ENCODE assay signal across 14 cellular contexts in the genomic region with DNA sequence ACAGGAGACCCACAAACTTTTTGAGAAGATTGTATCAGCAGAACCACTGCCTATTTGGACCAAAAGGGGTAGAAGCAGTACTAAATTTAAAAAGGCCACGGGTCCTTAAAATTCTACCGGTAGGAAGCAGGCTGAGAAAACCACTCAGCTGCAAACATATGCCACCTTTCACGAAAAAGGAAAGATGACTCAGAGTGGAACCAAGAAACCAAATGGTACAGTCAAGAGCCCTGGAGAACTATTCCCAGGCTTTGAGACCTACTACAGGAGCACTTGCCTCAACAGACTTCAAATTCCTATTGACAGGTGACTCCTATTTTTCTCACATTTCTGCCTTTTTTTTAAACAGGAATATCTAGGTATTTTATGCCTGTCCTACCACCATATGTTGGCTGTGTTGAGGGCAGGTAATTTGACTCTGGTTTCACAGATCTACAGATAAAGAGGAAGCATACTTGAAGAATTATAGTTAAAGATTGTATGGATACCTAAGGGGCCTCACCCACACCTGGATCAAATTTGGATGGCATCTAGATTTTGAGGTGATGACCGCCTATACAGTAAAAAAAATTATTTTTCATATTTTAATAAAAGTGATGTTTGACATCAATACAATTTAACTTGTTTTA. TPM values are rescaled to one million over a fixed set of nuclear protein-coding genes. Genes with fewer than 3 reads are reported as not detected.
A peak's percentile ranks its signal among the peaks of the same experiment; 100 is the strongest.
DNase-seq lines count a peak whose midpoint lies in the region; ATAC-seq and TF ChIP-seq lines count a peak whose summit lies in the region.
"Had no signal": no experiment of that assay in that cellular context is flagged by ENCODE, and none has a peak within 500 bp of the region (broad histone marks: within the 10 kb centered on the region; RNA-seq: fewer than 3 reads in every experiment).

No MANE protein-coding gene starts in this region.

- H3K4me1 ChIP-seq in lower lobe of right lung = peaks cover 7% of the 10 kb centered on the region
- H3K4me1 ChIP-seq in heart right ventricle = peaks cover 9 to 97% (median 50%) of the 10 kb centered on the region in 9 donors

- CTCF ChIA-PET in activated CD8-positive, alpha-beta memory T cell treated with anti-CD3 and anti-CD28 coated beads, Interleukin-2, amount 10 ng/mL, durations not matched to agents 7 days and 5 days (lab: Charles Lee) = interaction anchor here (0.8 kb wide), 1 partner anchor 9 kb away, joined by 3 read pairs; no protein-coding TSS in a partner anchor

- H3K27me3 Mint-ChIP-seq in activated CD8-positive, alpha-beta memory T cell treated with anti-CD3 and anti-CD28 coated beads, Interleukin-2, amount 10 ng/mL, durations not matched to agents 7 days and 5 days = peaks cover under 1% of the 10 kb centered on the region
- no peaks in the 10 kb centered on the region for H3K27me3 Mint-ChIP-seq in stimulated activated naive B cell treated with anti-CD40 and anti-IgM and Interleukin-4, amounts not matched to agents 10 μg/mL and 1 μg/mL and 100 μg/mL, for 72 hours

- TF ChIP-seq CTCF in lower lobe of right lung (IDR thresholded peaks at IDR 0.05) (no peak), heart right ventricle (IDR thresholded peaks at IDR 0.05) (no peak), WERI-Rb-1 (IDR thresholded peaks at IDR 0.05; ENCODE audit: low read depth, low read length) (no peak)

- H3K9me3 Mint-ChIP-seq in activated CD8-positive, alpha-beta memory T cell treated with anti-CD3 and anti-CD28 coated beads, Interleukin-2, amount 10 ng/mL, durations not matched to agents 7 days and 5 days (ENCODE audit: low read depth) = no peaks in the 10 kb centered on the region
- no peaks in the 10 kb centered on the region for H3K9me3 Mint-ChIP-seq in stimulated activated naive B cell treated with anti-CD40 and anti-IgM and Interleukin-4, amounts not matched to agents 10 μg/mL and 1 μg/mL and 100 μg/mL, for 72 hours

- WGBS in heart right ventricle, 2 donors = 85 to 89% methylated on average over 4 of the region's 4 CpGs

- no peaks in the 10 kb centered on the region for H3K36me3 ChIP-seq in lower lobe of right lung
- H3K36me3 ChIP-seq in heart right ventricle = no peaks in the 10 kb centered on the region
- no peaks in the 10 kb centered on the region for H3K36me3 ChIP-seq in WERI-Rb-1
- H3K36me3 ChIP-seq: transverse colon had no signal

- H3K4me1 Mint-ChIP-seq in activated CD8-positive, alpha-beta memory T cell treated with anti-CD3 and anti-CD28 coated beads, Interleukin-2, amount 10 ng/mL, durations not matched to agents 7 days and 5 days = peaks cover 35% of the 10 kb centered on the region
- H3K4me1 Mint-ChIP-seq in stimulated activated naive B cell treated with anti-CD40 and anti-IgM and Interleukin-4, amounts not matched to agents 10 μg/mL and 1 μg/mL and 100 μg/mL, for 72 hours = peaks cover 22 to 46% of the 10 kb centered on the region in 2 donors

- H3K27ac Mint-ChIP-seq in activated CD8-positive, alpha-beta memory T cell treated with anti-CD3 and anti-CD28 coated beads, Interleukin-2, amount 10 ng/mL, durations not matched to agents 7 days and 5 days = peak overlapping the region; percentile 8
- no peak overlapping the region for H3K27ac Mint-ChIP-seq in stimulated activated naive B cell treated with anti-CD40 and anti-IgM and Interleukin-4, amounts not matched to agents 10 μg/mL and 1 μg/mL and 100 μg/mL, for 72 hours

- no peak overlapping the region for H3K4me3 Mint-ChIP-seq in activated CD8-positive, alpha-beta memory T cell treated with anti-CD3 and anti-CD28 coated beads, Interleukin-2, amount 10 ng/mL, durations not matched to agents 7 days and 5 days
- H3K4me3 Mint-ChIP-seq in stimulated activated naive B cell treated with anti-CD40 and anti-IgM and Interleukin-4, amounts not matched to agents 10 μg/mL and 1 μg/mL and 100 μg/mL, for 72 hours = no peak overlapping the region
- H3K4me3 Mint-ChIP-seq: neural crest cell had no signal

- no peaks in the 10 kb centered on the region for H3K36me3 Mint-ChIP-seq in activated CD8-positive, alpha-beta memory T cell treated with anti-CD3 and anti-CD28 coated beads, Interleukin-2, amount 10 ng/mL, durations not matched to agents 7 days and 5 days
- peaks cover 4 to 8% of the 10 kb centered on the region in 2 donors for H3K36me3 Mint-ChIP-seq in stimulated activated naive B cell treated with anti-CD40 and anti-IgM and Interleukin-4, amounts not matched to agents 10 μg/mL and 1 μg/mL and 100 μg/mL, for 72 hours

- no peak for DNase-seq in activated CD8-positive, alpha-beta memory T cell treated with anti-CD3 and anti-CD28 coated beads, Interleukin-2, amount 10 ng/mL, durations not matched to agents 7 days and 5 days
- DNase-seq in activated CD8-positive, alpha-beta memory T cell treated with anti-CD3 and anti-CD28 coated beads, Interleukin-2, amount 50 U/mL, for 48 hours = no peak
- no peak for DNase-seq in stimulated activated naive B cell treated with anti-CD40 and anti-IgM and Interleukin-4, amounts not matched to agents 10 μg/mL and 1 μg/mL and 100 μg/mL, for 72 hours
- DNase-seq in lower lobe of right lung (no peak), heart right ventricle (no peak), WERI-Rb-1 (no peak)
- DNase-seq: DND-41; erythroblast; NCI-H2029; stimulated activated CD4-positive, alpha-beta T cell treated with anti-CD3 and anti-CD28 coated beads, Interleukin-4, amount 100 ng/mL, for 24 hours; transverse colon had no signal

- no peak overlapping the region for H3K4me3 ChIP-seq in lower lobe of right lung
- H3K4me3 ChIP-seq in heart right ventricle = no peak overlapping the region
- no peak overlapping the region for H3K4me3 ChIP-seq in WERI-Rb-1 (ENCODE audit: low read depth, low read length)
- H3K4me3 ChIP-seq: transverse colon had no signal

- intact Hi-C loops in lower lobe of right lung (cut with DNase I) = no loop called here
- intact Hi-C loops in heart right ventricle (cut with DNase I) = no loop called here

- H3K9me3 ChIP-seq in lower lobe of right lung = no peaks in the 10 kb centered on the region
- no peaks in the 10 kb centered on the region for H3K9me3 ChIP-seq in heart right ventricle
- no peaks in the 10 kb centered on the region for H3K9me3 ChIP-seq in WERI-Rb-1 (ENCODE audit: severe bottlenecking)
- H3K9me3 ChIP-seq: transverse colon had no signal

- no peak overlapping the region for H3K27ac ChIP-seq in lower lobe of right lung
- no peak overlapping the region for H3K27ac ChIP-seq in heart right ventricle
- no peak overlapping the region for H3K27ac ChIP-seq in WERI-Rb-1
- H3K27ac ChIP-seq: transverse colon had no signal

- ATAC-seq in activated CD8-positive, alpha-beta memory T cell treated with anti-CD3 and anti-CD28 coated beads, Interleukin-2, amount 10 ng/mL, durations not matched to agents 7 days and 5 days = peak; percentile 62
- ATAC-seq in HG02678 (IDR thresholded peaks at IDR 0.05; ENCODE audit: unreplicated experiment) (peak; percentile 59), HG03520 (IDR thresholded peaks at IDR 0.05; ENCODE audit: unreplicated experiment) (peak; percentile 42), lower lobe of right lung (no peak), heart right ventricle (no peak)
- peak; percentile 45 to 72 for ATAC-seq in stimulated activated naive B cell treated with anti-CD40 and anti-IgM and Interleukin-4, amounts not matched to agents 10 μg/mL and 1 μg/mL and 100 μg/mL, for 72 hours (replicated peaks)

- no peaks in the 10 kb centered on the region for H3K27me3 ChIP-seq in lower lobe of right lung (ENCODE audit: low read depth)
- no peaks in the 10 kb centered on the region for H3K27me3 ChIP-seq in heart right ventricle
- no peaks in the 10 kb centered on the region for H3K27me3 ChIP-seq in WERI-Rb-1 (ENCODE audit: insufficient read depth, low read depth, severe bottlenecking)
- H3K27me3 ChIP-seq: transverse colon had no signal

RNA-seq across cellular contexts. Expression of a gene that starts 10.1 kb away (rescaled TPM):
- 10 to 100 TPM in 1 of 2 experiments, 1 to 10 TPM in 1; 6.4 to 19.2 TPM for total RNA-seq in activated CD8-positive, alpha-beta memory T cell treated with anti-CD3 and anti-CD28 coated beads, Interleukin-2, amount 10 ng/mL, durations not matched to agents 7 days and 5 days
- total RNA-seq in lower lobe of right lung = 54.0 TPM
- total RNA-seq in heart right ventricle = 100 to 1,000 TPM in 1 of 10 donors, 10 to 100 TPM in 9; 56.6 to 103 (median 77.3) TPM
- polyA plus RNA-seq in heart right ventricle = 10 to 100 TPM; 18.8 to 38.0 TPM

Comparison
In these comparisons a context has a peak if more than half of its experiments do, and no peak if none do; other contexts are left out.
1. ATAC-seq: peak in activated CD8-positive, alpha-beta memory T cell treated with anti-CD3 and anti-CD28 coated beads, Interleukin-2, amount 10 ng/mL, durations not matched to agents 7 days and 5 days (single experiment), HG02678 (single experiment), HG03520 (single experiment) and stimulated activated naive B cell treated with anti-CD40 and anti-IgM and Interleukin-4, amounts not matched to agents 10 μg/mL and 1 μg/mL and 100 μg/mL, for 72 hours (2 of 2); none in lower lobe of right lung (0 of 2) and heart right ventricle (0 of 8).